30 cellular contexts compared by ENCODE assay signal in genomic region chr4:92455329-92455839, GRCh38.
"Had no signal": no experiment of that assay in that cellular context is flagged by ENCODE, and none has a peak within 500 bp of the region (broad histone marks: within the 10 kb centered on the region; RNA-seq: fewer than 3 reads in every experiment).

No MANE protein-coding gene starts in this region.

- H3K27me3 Mint-ChIP-seq: memory B cell; naive thymus-derived CD8-positive, alpha-beta T cell; stimulated activated naive B cell treated with anti-CD40 and anti-IgM and Interleukin-4, amounts not matched to agents 10 μg/mL and 1 μg/mL and 100 μg/mL, for 72 hours; stimulated activated naive CD8-positive, alpha-beta T cell treated with anti-CD3 and anti-CD28 coated beads, Interleukin-15, Interleukin-2, amounts not matched to agents 100 ng/mL and 50 ng/mL, for 24 hours had no signal

- H3K4me1 ChIP-seq: heart right ventricle, psoas muscle, sigmoid colon, spleen, tibial nerve, upper lobe of right lung, uterus had no signal

- H3K36me3 ChIP-seq: esophagus squamous epithelium, heart right ventricle, ovary, sigmoid colon, spleen, thoracic aorta, tibial nerve, upper lobe of right lung, uterus had no signal

- FAIRE-seq: colon, kidney had no signal

- H3K36me3 Mint-ChIP-seq: memory B cell; mesothelial cell of epicardium; naive thymus-derived CD8-positive, alpha-beta T cell; stimulated activated naive B cell treated with anti-CD40 and anti-IgM and Interleukin-4, amounts not matched to agents 10 μg/mL and 1 μg/mL and 100 μg/mL, for 72 hours had no signal

- ATAC-seq: heart right ventricle; left lobe of liver; naive thymus-derived CD8-positive, alpha-beta T cell; psoas muscle; right cardiac atrium; stimulated activated naive B cell treated with anti-CD40 and anti-IgM and Interleukin-4, amounts not matched to agents 10 μg/mL and 1 μg/mL and 100 μg/mL, for 72 hours; upper lobe of right lung had no signal

- H3K27ac Mint-ChIP-seq: memory B cell; mesothelial cell of epicardium; naive thymus-derived CD8-positive, alpha-beta T cell; nephron progenitor cell; stimulated activated naive B cell treated with anti-CD40 and anti-IgM and Interleukin-4, amounts not matched to agents 10 μg/mL and 1 μg/mL and 100 μg/mL, for 72 hours; stimulated activated naive CD8-positive, alpha-beta T cell treated with anti-CD3 and anti-CD28 coated beads, Interleukin-15, Interleukin-2, amounts not matched to agents 100 ng/mL and 50 ng/mL, for 24 hours had no signal

- H3K27ac ChIP-seq: dorsolateral prefrontal cortex, esophagus squamous epithelium, heart right ventricle, ovary, psoas muscle, sigmoid colon, spleen, thoracic aorta, tibial nerve, upper lobe of right lung, uterus had no signal

- H3K4me1 Mint-ChIP-seq: memory B cell; naive thymus-derived CD8-positive, alpha-beta T cell; nephron progenitor cell; stimulated activated naive B cell treated with anti-CD40 and anti-IgM and Interleukin-4, amounts not matched to agents 10 μg/mL and 1 μg/mL and 100 μg/mL, for 72 hours had no signal

- H3K4me3 ChIP-seq: dorsolateral prefrontal cortex, esophagus squamous epithelium, heart right ventricle, lung, ovary, psoas muscle, sigmoid colon, spleen, thoracic aorta, tibial nerve, upper lobe of right lung, uterus had no signal

- DNase-seq: dorsolateral prefrontal cortex; effector CD8-positive, alpha-beta T cell; erythroblast; esophagus squamous epithelium; foreskin melanocyte; glutamatergic neuron; heart right ventricle; hypothalamus; kidney; naive thymus-derived CD8-positive, alpha-beta T cell; nephron progenitor cell; occipital lobe; ovary; posterior cingulate gyrus; psoas muscle; right cardiac atrium; sigmoid colon; spleen; stimulated activated CD4-positive, alpha-beta T cell treated with anti-CD3 and anti-CD28 coated beads, Interleukin-4, amount 100 ng/mL, for 4 hours; stimulated activated naive B cell treated with anti-CD40 and anti-IgM and Interleukin-4, amounts not matched to agents 10 μg/mL and 1 μg/mL and 100 μg/mL, for 72 hours; upper lobe of right lung; uterus had no signal

- H3K27me3 ChIP-seq: dorsolateral prefrontal cortex, esophagus squamous epithelium, heart right ventricle, ovary, sigmoid colon, spleen, tibial nerve, upper lobe of right lung, uterus had no signal

- H3K9me3 ChIP-seq: esophagus squamous epithelium, heart right ventricle, ovary, psoas muscle, sigmoid colon, spleen, thoracic aorta, tibial nerve, upper lobe of right lung, uterus had no signal

- H3K9me3 Mint-ChIP-seq: mesothelial cell of epicardium; nephron progenitor cell; stimulated activated naive CD8-positive, alpha-beta T cell treated with anti-CD3 and anti-CD28 coated beads, Interleukin-15, Interleukin-2, amounts not matched to agents 100 ng/mL and 50 ng/mL, for 24 hours had no signal

- H3K4me3 Mint-ChIP-seq: memory B cell; mesothelial cell of epicardium; naive thymus-derived CD8-positive, alpha-beta T cell; nephron progenitor cell; stimulated activated naive B cell treated with anti-CD40 and anti-IgM and Interleukin-4, amounts not matched to agents 10 μg/mL and 1 μg/mL and 100 μg/mL, for 72 hours; stimulated activated naive CD8-positive, alpha-beta T cell treated with anti-CD3 and anti-CD28 coated beads, Interleukin-15, Interleukin-2, amounts not matched to agents 100 ng/mL and 50 ng/mL, for 24 hours had no signal
